In genomic region chr6:34437644-34437970, GRCh38 we compare ENCODE assay signal across 35 cellular contexts. TPM values are rescaled to one million over a fixed set of nuclear protein-coding genes. Genes with fewer than 3 reads are reported as not detected.
"Had no signal": no experiment of that assay in that cellular context is flagged by ENCODE, and none has a peak within 500 bp of the region (broad histone marks: within the 10 kb centered on the region; RNA-seq: fewer than 3 reads in every experiment).

No MANE protein-coding gene starts in this region.

- H3K27me3 Mint-ChIP-seq: activated B cell treated with CpG ODN at 0.5 μM for 24 hours; activated CD4-positive, alpha-beta memory T cell treated with anti-CD3 and anti-CD28 coated beads for 36 hours; activated CD8-positive, alpha-beta T cell treated with anti-CD3 and anti-CD28 coated beads for 36 hours; activated naive CD8-positive, alpha-beta T cell treated with anti-CD3 and anti-CD28 coated beads for 36 hours; activated T-helper 17 cell treated with anti-CD3 and anti-CD28 coated beads, Interleukin-2, amount 50 U/mL, for 72 hours; T-cell; T-helper 17 cell had no signal

- H3K4me3 Mint-ChIP-seq: activated B cell treated with CpG ODN at 0.5 μM for 24 hours; activated CD4-positive, alpha-beta memory T cell treated with anti-CD3 and anti-CD28 coated beads for 36 hours; activated CD4-positive, alpha-beta T cell treated with anti-CD3 and anti-CD28 coated beads, Interleukin-2, amount 10 ng/mL, durations not matched to agents 24 days and 14 days; activated CD8-positive, alpha-beta T cell treated with anti-CD3 and anti-CD28 coated beads for 36 hours; activated naive CD4-positive, alpha-beta T cell treated with anti-CD3 and anti-CD28 coated beads for 36 hours; activated naive CD8-positive, alpha-beta T cell treated with anti-CD3 and anti-CD28 coated beads for 36 hours; activated T-cell treated with anti-CD3 and anti-CD28 coated beads, Interleukin-2, amount 50 U/mL, for 4 hours; activated T-cell treated with anti-CD3 and anti-CD28 coated beads, Interleukin-2, amount 50 U/mL, for 72 hours; activated T-helper 1 cell treated with anti-CD3 and anti-CD28 coated beads, Interleukin-12 subunit alpha, Interleukin-12 subunit beta, Interleukin-2, Interleukin-4 antibody, amounts not matched to agents 30 ng/mL and 10 ng/mL and 1 ng/mL, durations not matched to agents 14 hours and 24 hours and 36 hours; activated T-helper 17 cell treated with anti-CD3 and anti-CD28 coated beads, Interleukin-2, amount 50 U/mL, for 72 hours; T-cell; T-helper 17 cell had no signal

- H3K36me3 ChIP-seq: adrenal gland, brain microvascular endothelial cell, breast epithelium had no signal

- H3K4me3 ChIP-seq: adrenal gland, body of pancreas, breast epithelium had no signal

- H3K36me3 Mint-ChIP-seq: activated CD4-positive, alpha-beta memory T cell treated with anti-CD3 and anti-CD28 coated beads for 36 hours; activated naive CD8-positive, alpha-beta T cell treated with anti-CD3 and anti-CD28 coated beads for 36 hours; T-cell had no signal

- H3K4me1 ChIP-seq: adrenal gland, body of pancreas, breast epithelium had no signal

- DNase-seq: activated B cell treated with CpG ODN at 0.5 μM for 24 hours; activated CD4-positive, alpha-beta memory T cell treated with anti-CD3 and anti-CD28 coated beads for 36 hours; activated CD4-positive, alpha-beta T cell treated with anti-CD3 and anti-CD28 coated beads for 4 hours; activated CD4-positive, alpha-beta T cell treated with anti-CD3 and anti-CD28 coated beads, Interleukin-2, amount 10 ng/mL, durations not matched to agents 24 days and 14 days; activated CD4-positive, alpha-beta T cell treated with anti-CD3 and anti-CD28 coated beads, Interleukin-2, amount 50 U/mL, for 1 hour; activated CD4-positive, alpha-beta T cell treated with anti-CD3 and anti-CD28 coated beads, Interleukin-2, amount 50 U/mL, for 4 hours; activated CD4-positive, CD25-positive, alpha-beta regulatory T cell treated with anti-CD3 and anti-CD28 coated beads, Interleukin-2, amount 50 U/mL, for 72 hours; activated CD8-positive, alpha-beta memory T cell treated with anti-CD3 and anti-CD28 coated beads, Interleukin-2, amount 50 U/mL, for 4 hours; activated CD8-positive, alpha-beta T cell treated with anti-CD3 and anti-CD28 coated beads for 36 hours; activated effector memory CD4-positive, alpha-beta T cell treated with anti-CD3 and anti-CD28 coated beads, Interleukin-2, amount 50 U/mL, for 16 hours; activated gamma-delta T cell treated with Interleukin-2 at 50 U/mL for 16 hours; activated naive CD4-positive, alpha-beta T cell; activated naive CD4-positive, alpha-beta T cell treated with anti-CD3 and anti-CD28 coated beads for 36 hours; activated naive CD4-positive, alpha-beta T cell treated with anti-CD3 and anti-CD28 coated beads, Interleukin-2, amount 50 U/mL, for 16 hours; activated naive CD8-positive, alpha-beta T cell treated with anti-CD3 and anti-CD28 coated beads for 36 hours; activated T-cell treated with anti-CD3 and anti-CD28 coated beads for 4 hours; activated T-cell treated with anti-CD3 and anti-CD28 coated beads, Interleukin-2, amount 50 U/mL, for 1 hour; activated T-cell treated with anti-CD3 and anti-CD28 coated beads, Interleukin-2, amount 50 U/mL, for 4 hours; activated T-cell treated with anti-CD3 and anti-CD28 coated beads, Interleukin-2, amount 50 U/mL, for 72 hours; adrenal gland; amniotic stem cell; aorta; body of pancreas; brain microvascular endothelial cell; central memory CD4-positive, alpha-beta T cell; T-cell; T-helper 17 cell; T1000 had no signal

- H3K4me1 Mint-ChIP-seq: activated CD4-positive, alpha-beta T cell treated with anti-CD3 and anti-CD28 coated beads, Interleukin-2, amount 10 ng/mL, durations not matched to agents 24 days and 14 days; activated naive CD8-positive, alpha-beta T cell treated with anti-CD3 and anti-CD28 coated beads for 36 hours; activated T-helper 17 cell treated with anti-CD3 and anti-CD28 coated beads, Interleukin-2, amount 50 U/mL, for 72 hours; T-cell had no signal

- H3K9me3 ChIP-seq: adrenal gland, body of pancreas, breast epithelium had no signal

- H3K9me3 Mint-ChIP-seq: activated CD4-positive, alpha-beta T cell treated with anti-CD3 and anti-CD28 coated beads, Interleukin-2, amount 10 ng/mL, durations not matched to agents 24 days and 14 days; activated CD8-positive, alpha-beta T cell treated with anti-CD3 and anti-CD28 coated beads for 36 hours; activated naive CD4-positive, alpha-beta T cell treated with anti-CD3 and anti-CD28 coated beads for 36 hours; activated T-cell treated with anti-CD3 and anti-CD28 coated beads, Interleukin-2, amount 50 U/mL, for 4 hours; activated T-helper 17 cell treated with anti-CD3 and anti-CD28 coated beads, Interleukin-2, amount 50 U/mL, for 72 hours; T-cell had no signal

- H3K27ac Mint-ChIP-seq: activated B cell treated with CpG ODN at 0.5 μM for 24 hours; activated CD4-positive, alpha-beta memory T cell treated with anti-CD3 and anti-CD28 coated beads for 36 hours; activated CD4-positive, alpha-beta T cell treated with anti-CD3 and anti-CD28 coated beads, Interleukin-2, amount 10 ng/mL, durations not matched to agents 24 days and 14 days; activated CD8-positive, alpha-beta T cell treated with anti-CD3 and anti-CD28 coated beads for 36 hours; activated naive CD4-positive, alpha-beta T cell treated with anti-CD3 and anti-CD28 coated beads for 36 hours; activated naive CD4-positive, alpha-beta T cell treated with anti-CD3 and anti-CD28 coated beads, Interleukin-2, amount 50 U/mL, for 72 hours; activated naive CD8-positive, alpha-beta T cell treated with anti-CD3 and anti-CD28 coated beads for 36 hours; activated T-cell treated with anti-CD3 and anti-CD28 coated beads, Interleukin-2, amount 50 U/mL, for 72 hours; activated T-helper 1 cell treated with anti-CD3 and anti-CD28 coated beads, Interleukin-12 subunit alpha, Interleukin-12 subunit beta, Interleukin-2, Interleukin-4 antibody, amounts not matched to agents 30 ng/mL and 10 ng/mL and 1 ng/mL, durations not matched to agents 14 hours and 24 hours and 36 hours; activated T-helper 17 cell treated with anti-CD3 and anti-CD28 coated beads, Interleukin-2, amount 50 U/mL, for 72 hours; T-cell; T-helper 17 cell had no signal

- FAIRE-seq: astrocyte, TTC549 had no signal

- ATAC-seq: activated CD8-positive, alpha-beta T cell treated with anti-CD3 and anti-CD28 coated beads for 36 hours; activated naive CD4-positive, alpha-beta T cell treated with anti-CD3 and anti-CD28 coated beads, Interleukin-2, amount 50 U/mL, for 72 hours; activated T-cell treated with anti-CD3 and anti-CD28 coated beads, Interleukin-2, amount 50 U/mL, for 4 hours; activated T-cell treated with anti-CD3 and anti-CD28 coated beads, Interleukin-2, amount 50 U/mL, for 72 hours; activated T-helper 17 cell treated with anti-CD3 and anti-CD28 coated beads, Interleukin-2, amount 50 U/mL, for 72 hours; body of pancreas; T-cell; T-helper 17 cell had no signal

- H3K27me3 ChIP-seq: adrenal gland, body of pancreas, brain microvascular endothelial cell, breast epithelium had no signal

- H3K27ac ChIP-seq: adrenal gland, body of pancreas, brain microvascular endothelial cell, breast epithelium, VCaP had no signal

RNA-seq across cellular contexts. Expression of gene PACSIN1, which starts 28.3 kb away (rescaled TPM):
- total RNA-seq: activated CD4-positive, alpha-beta T cell treated with anti-CD3 and anti-CD28 coated beads, Interleukin-2, amount 10 ng/mL, durations not matched to agents 24 days and 14 days; activated T-helper 1 cell treated with anti-CD3 and anti-CD28 coated beads, Interleukin-12 subunit alpha, Interleukin-12 subunit beta, Interleukin-2, Interleukin-4 antibody, amounts not matched to agents 30 ng/mL and 10 ng/mL and 1 ng/mL, durations not matched to agents 14 hours and 24 hours and 36 hours had no signal
